ENCODE assay signal across 10 cellular contexts in genomic region chr1:201021333-201022177, GRCh38. TPM values are rescaled to one million over a fixed set of nuclear protein-coding genes. Genes with fewer than 3 reads are reported as not detected.
DNase-seq lines count a peak whose midpoint lies in the region; ATAC-seq, FAIRE-seq and TF ChIP-seq lines count a peak whose summit lies in the region.
"Had no signal": no experiment of that assay in that cellular context is flagged by ENCODE, and none has a peak within 500 bp of the region (broad histone marks: within the 10 kb centered on the region; RNA-seq: fewer than 3 reads in every experiment).

No MANE protein-coding gene starts in this region.

- CTCF ChIA-PET in GM10248 (lab: Yijun Ruan, JAX) (interaction anchor here (1.9 to 14.7 kb wide), 6 partner anchors 12 to 51 kb away, joined by 7 to 182 read pairs (median 32); no protein-coding TSS in a partner anchor), A673 (lab: Charles Lee) (interaction anchor here (0.6 to 1.2 kb wide), 5 partner anchors 12 to 656 kb away, joined by 3 to 7 read pairs (median 4); no protein-coding TSS in a partner anchor)

- BruUV-seq in A673 (replicated peaks; lab: Mats Ljungman, UMichigan): no TSS peak

- no peaks in the 10 kb centered on the region for H3K9me3 ChIP-seq in neutrophil
- H3K9me3 ChIP-seq in A673 (ENCODE audit: low read depth, low read length, poor library complexity, severe bottlenecking): no peaks in the 10 kb centered on the region

- H3K4me1 ChIP-seq in neutrophil (ENCODE audit: control insufficient read depth in 1 of 2, insufficient read depth in 1 of 2, low read depth in 1 of 2, low read length in 1 of 2) (peaks cover 92 to 93% of the 10 kb centered on the region in 2 experiments), A673 (ENCODE audit: insufficient read depth, low read length, poor library complexity, severe bottlenecking) (peaks cover 17% of the 10 kb centered on the region)

- H3K4me3 ChIP-seq in neutrophil (ENCODE audit: low read depth in 1 of 2, low read length in 1 of 2): peak overlapping the region; percentile 77 to 90
- no peak overlapping the region for H3K4me3 ChIP-seq in A673 (ENCODE audit: low read depth, low read length, poor library complexity, severe bottlenecking)

- H3K27ac ChIP-seq in angular gyrus (ENCODE audit: low read depth, low read length): peak overlapping the region; percentile 32
- peak overlapping the region; percentile 98 for H3K27ac ChIP-seq in neutrophil
- no peak overlapping the region for H3K27ac ChIP-seq in A673 (ENCODE audit: low read depth, low read length, poor library complexity, severe bottlenecking)

- no peak for TF ChIP-seq CTCF in GM10248 (IDR thresholded peaks at IDR 0.05; ENCODE audit: control extremely low read depth, extremely low read depth, low read depth, missing control alignments)
- TF ChIP-seq CTCF in neutrophil (IDR thresholded peaks at IDR 0.05): no peak
- TF ChIP-seq CTCF in A673 (conservative IDR thresholded peaks at IDR 0.05; ENCODE audit: low read depth, low read length): no peak

- POLR2A ChIA-PET in GM10248 (lab: Yijun Ruan, JAX): interaction anchor here (0.7 to 2.0 kb wide), 2 partner anchors 27 to 50 kb away, joined by 4 to 5 read pairs; no protein-coding TSS in a partner anchor
- POLR2A ChIA-PET in A673 (lab: Charles Lee; ENCODE audit: low non-redundant PET): interaction anchor here (0.7 kb wide), 1 partner anchor 9 kb away, joined by 14 read pairs; no protein-coding TSS in a partner anchor

- H3K36me3 ChIP-seq in neutrophil: no peaks in the 10 kb centered on the region
- H3K36me3 ChIP-seq in A673 (ENCODE audit: insufficient read depth, low read length, poor library complexity, severe bottlenecking): no peaks in the 10 kb centered on the region

- DNase-seq in GM10248 (ENCODE audit: extremely low spot score) (peak; percentile 46), NAMALWA (ENCODE audit: low spot score) (peak; percentile 82), HTR-8/SVneo (ENCODE audit: insufficient read length, low spot score) (no peak), cerebellar cortex (ENCODE audit: low spot score) (no peak), A673 (ENCODE audit: low spot score) (no peak)
- DNase-seq: NCI-H1105 had no signal

- H3K27me3 ChIP-seq in neutrophil (no peaks in the 10 kb centered on the region), A673 (replicated peaks; ENCODE audit: insufficient read depth, low read depth, low read length, poor library complexity) (peaks cover 10% of the 10 kb centered on the region)

- FAIRE-seq in HTR-8/SVneo (lab: Jason Lieb, UNC): no peak
- FAIRE-seq: keratinocyte had no signal

- intact Hi-C loops in A673 (cut with micrococcal nuclease; ENCODE audit: unreplicated experiment): no loop called here

- ATAC-seq in GM19452 (IDR thresholded peaks at IDR 0.05; ENCODE audit: unreplicated experiment): no peak

RNA-seq across cellular contexts. Expression of gene KIF21B, which starts 2.0 kb away (rescaled TPM):
- 0.60 and 1.5 TPM in 2 replicates for total RNA-seq in A673 (2021)

Comparison
In these comparisons a context has a peak if more than half of its experiments do, and no peak if none do; other contexts are left out.
1. DNase-seq: peak in GM10248 (single experiment) and NAMALWA (single experiment); none in HTR-8/SVneo (single experiment), cerebellar cortex (single experiment) and A673 (single experiment).